14 cellular contexts compared by ENCODE assay signal in the genomic region with DNA sequence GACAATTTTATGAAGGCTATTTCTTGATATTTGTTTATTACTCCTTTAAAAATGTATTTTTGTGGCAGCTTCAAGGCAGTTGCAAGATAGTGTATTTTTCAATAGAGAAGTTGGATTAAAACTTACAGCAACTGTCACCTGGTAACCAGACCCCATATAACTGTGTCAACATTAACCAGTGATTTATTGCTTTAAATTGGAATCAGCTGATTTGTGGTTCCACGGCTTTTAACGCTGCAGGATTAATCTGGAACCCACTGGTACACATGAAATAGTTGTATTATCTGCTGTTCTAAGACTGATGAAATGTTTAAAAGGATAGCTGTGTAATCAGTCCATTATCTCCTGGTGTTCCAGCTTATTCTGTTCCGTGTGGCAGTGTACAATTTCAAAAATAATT.
DNase-seq lines count a peak whose midpoint lies in the region; ATAC-seq and TF ChIP-seq lines count a peak whose summit lies in the region.
"Had no signal": no experiment of that assay in that cellular context is flagged by ENCODE, and none has a peak within 500 bp of the region (broad histone marks: within the 10 kb centered on the region; RNA-seq: fewer than 3 reads in every experiment).

No MANE protein-coding gene starts in this region.

- peaks cover 98% of the 10 kb centered on the region for H3K4me1 Mint-ChIP-seq in stimulated activated naive CD8-positive, alpha-beta T cell treated with anti-CD3 and anti-CD28 coated beads, Interleukin-15, Interleukin-2, amounts not matched to agents 100 ng/mL and 50 ng/mL, for 24 hours (ENCODE audit: low read depth)
- peaks cover 40% of the 10 kb centered on the region for H3K4me1 Mint-ChIP-seq in WTC11

- no peaks in the 10 kb centered on the region for H3K36me3 ChIP-seq in vagina

- intact Hi-C loops in vagina (cut with DNase I): no loop called here

- no peaks in the 10 kb centered on the region for H3K27me3 Mint-ChIP-seq in stimulated activated naive CD8-positive, alpha-beta T cell treated with anti-CD3 and anti-CD28 coated beads, Interleukin-15, Interleukin-2, amounts not matched to agents 100 ng/mL and 50 ng/mL, for 24 hours
- no peaks in the 10 kb centered on the region for H3K27me3 Mint-ChIP-seq in WTC11 (ENCODE audit: low read depth)

- TF ChIP-seq POLR2A in vagina (IDR thresholded peaks at IDR 0.05): no peak

- no peaks in the 10 kb centered on the region for H3K9me3 ChIP-seq in vagina

- H3K36me3 Mint-ChIP-seq in stimulated activated naive CD8-positive, alpha-beta T cell treated with anti-CD3 and anti-CD28 coated beads, Interleukin-15, Interleukin-2, amounts not matched to agents 100 ng/mL and 50 ng/mL, for 24 hours (ENCODE audit: low read depth): peaks cover 93% of the 10 kb centered on the region
- peaks cover 16% of the 10 kb centered on the region for H3K36me3 Mint-ChIP-seq in WTC11

- H3K4me1 ChIP-seq in vagina: peaks cover 15% of the 10 kb centered on the region

- H3K27ac Mint-ChIP-seq in stimulated activated naive CD8-positive, alpha-beta T cell treated with anti-CD3 and anti-CD28 coated beads, Interleukin-15, Interleukin-2, amounts not matched to agents 100 ng/mL and 50 ng/mL, for 24 hours: peak overlapping the region; percentile 88
- peak overlapping the region; percentile 99 for H3K27ac Mint-ChIP-seq in WTC11

- no peaks in the 10 kb centered on the region for H3K27me3 ChIP-seq in vagina

- H3K4me3 ChIP-seq in vagina: no peak overlapping the region

- no peak for ATAC-seq in stimulated activated naive CD8-positive, alpha-beta T cell treated with anti-CD3 and anti-CD28 coated beads, Interleukin-15, Interleukin-2, amounts not matched to agents 100 U/mL and 50 U/mL, for 24 hours
- no peak for ATAC-seq in WTC11
- ATAC-seq in GM19035 (IDR thresholded peaks at IDR 0.05; ENCODE audit: unreplicated experiment): no peak

- POLR2A ChIA-PET in WTC11 (lab: Charles Lee): no interaction called here

- CTCF ChIA-PET in WTC11 (lab: Charles Lee): no interaction called here

- H3K4me3 Mint-ChIP-seq in stimulated activated naive CD8-positive, alpha-beta T cell treated with anti-CD3 and anti-CD28 coated beads, Interleukin-15, Interleukin-2, amounts not matched to agents 100 ng/mL and 50 ng/mL, for 24 hours: peak overlapping the region; percentile 44
- H3K4me3 Mint-ChIP-seq in WTC11: no peak overlapping the region

- TF ChIP-seq CTCF in WTC11 (IDR thresholded peaks at IDR 0.05): no peak
- no peak for TF ChIP-seq CTCF in vagina (IDR thresholded peaks at IDR 0.05)

- peak overlapping the region; percentile 10 for H3K27ac ChIP-seq in vagina
- H3K27ac ChIP-seq: epithelial cell of prostate, RWPE1 had no signal

- H3K9me3 Mint-ChIP-seq in stimulated activated naive CD8-positive, alpha-beta T cell treated with anti-CD3 and anti-CD28 coated beads, Interleukin-15, Interleukin-2, amounts not matched to agents 100 ng/mL and 50 ng/mL, for 24 hours: peaks cover 9% of the 10 kb centered on the region
- peaks cover 7% of the 10 kb centered on the region for H3K9me3 Mint-ChIP-seq in WTC11

- DNase-seq in stimulated activated naive CD8-positive, alpha-beta T cell treated with anti-CD3 and anti-CD28 coated beads, Interleukin-15, Interleukin-2, amounts not matched to agents 100 U/mL and 50 U/mL, for 24 hours: no peak
- DNase-seq in WTC11 (ENCODE audit: low spot score) (no peak), foreskin melanocyte (peak; percentile 56), vagina (ENCODE audit: extremely low spot score in 2 of 2) (no peak), NCI-H2196 (lab: John Stamatoyannopoulos, UW; ENCODE audit: unreplicated experiment) (no peak), COLO668 (lab: John Stamatoyannopoulos, UW; ENCODE audit: unreplicated experiment) (no peak)
- DNase-seq: activated CD4-positive, alpha-beta T cell treated with anti-CD3 and anti-CD28 coated beads, Interleukin-2, amount 50 U/mL, for 48 hours; NCI-H1417 treated with DMSO at 0.1 percent for 48 hours; stimulated activated CD4-positive, alpha-beta T cell treated with anti-CD3 and anti-CD28 coated beads, Interleukin-2, amount 100 ng/mL, for 48 hours; T-helper 9 cell had no signal

TF ChIP-seq in WTC11, 78 proteins besides CTCF, POLR2A, EP300 and RAD21:
- TF ChIP-seq CREM (CRISPR knock-in tag; IDR thresholded peaks at IDR 0.05): no peak
- no peak for TF ChIP-seq ZNF317 (CRISPR knock-in tag; IDR thresholded peaks at IDR 0.05; ENCODE audit: borderline replicate concordance, low read depth)
- TF ChIP-seq E2F1 (CRISPR knock-in tag; IDR thresholded peaks at IDR 0.05): no peak
- TF ChIP-seq, protein P1, sequence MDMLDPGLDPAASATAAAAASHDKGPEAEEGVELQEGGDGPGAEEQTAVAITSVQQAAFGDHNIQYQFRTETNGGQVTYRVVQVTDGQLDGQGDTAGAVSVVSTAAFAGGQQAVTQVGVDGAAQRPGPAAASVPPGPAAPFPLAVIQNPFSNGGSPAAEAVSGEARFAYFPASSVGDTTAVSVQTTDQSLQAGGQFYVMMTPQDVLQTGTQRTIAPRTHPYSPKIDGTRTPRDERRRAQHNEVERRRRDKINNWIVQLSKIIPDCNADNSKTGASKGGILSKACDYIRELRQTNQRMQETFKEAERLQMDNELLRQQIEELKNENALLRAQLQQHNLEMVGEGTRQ (CRISPR knock-in tag; IDR thresholded peaks at IDR 0.05): no peak
- no peak for TF ChIP-seq ZSCAN18 (CRISPR knock-in tag; IDR thresholded peaks at IDR 0.05)
